Comparison of ENCODE assay signal across 1 cellular context in genomic region chr9:96619491-96620154, GRCh38.
TF ChIP-seq lines count a peak whose summit lies in the region.

TSS of gene CDC14B (minus strand) at chr9:96619843. CDS start at chr9:96619378, 465 bp downstream.

TF ChIP-seq in K562, 482 proteins besides CTCF, POLR2A, EP300 and RAD21 (continued from another document and continues in another):
- peak in 1 of 2 experiments; percentile 68; a peak in 1 of 4 replicates for TF ChIP-seq ZNF639 (CRISPR knock-in tag; conservative IDR thresholded peaks at IDR 0.05 in 1 of 2, IDR thresholded peaks at IDR 0.05 in 1 of 2)
- peak; percentile 90 for TF ChIP-seq ATF7 (IDR thresholded peaks at IDR 0.05)
- peak in 1 of 2 experiments; percentile 15; a peak in 1 of 4 replicates for TF ChIP-seq RCOR1 (IDR thresholded peaks at IDR 0.05; ENCODE audit: borderline replicate concordance in 1 of 2, low read depth in 2 of 2, low read length in 2 of 2)
- peak; percentile 77; the same call in 1 of the 2 replicates for TF ChIP-seq TARDBP (IDR thresholded peaks at IDR 0.05)
- TF ChIP-seq GATA2 (CRISPR knock-in tag; IDR thresholded peaks at IDR 0.05) = no peak
- TF ChIP-seq PML (IDR thresholded peaks at IDR 0.05; ENCODE audit: low read length) = no peak
- TF ChIP-seq ZBTB33 (CRISPR knock-in tag; IDR thresholded peaks at IDR 0.05) = peak; percentile 56; the same call in 1 of the 2 replicates
- no peak for TF ChIP-seq ZNF695 (CRISPR knock-in tag; IDR thresholded peaks at IDR 0.05)
- TF ChIP-seq MAZ (CRISPR knock-in tag; conservative IDR thresholded peaks at IDR 0.05 in 1 of 2, IDR thresholded peaks at IDR 0.05 in 1 of 2) = 0 out of 4 replicates have a peak, but pooled peaks of 1 of the 2 experiments have one; percentile 25
- TF ChIP-seq ZNF431 (CRISPR knock-in tag; IDR thresholded peaks at IDR 0.05) = no peak
- TF ChIP-seq IRF9 (tag; IDR thresholded peaks at IDR 0.05) = no peak
- TF ChIP-seq ATF1 (CRISPR knock-in tag; IDR thresholded peaks at IDR 0.05) = peak; percentile 77
- TF ChIP-seq ATF1 (tag; IDR thresholded peaks at IDR 0.05) = peak; percentile 99
- peak; percentile 46 for TF ChIP-seq ZFX (CRISPR knock-in tag; IDR thresholded peaks at IDR 0.05)
- TF ChIP-seq ZBTB12 (CRISPR knock-in tag; IDR thresholded peaks at IDR 0.05) = peak; percentile 92
- peak; percentile 83 for TF ChIP-seq ATF3 (IDR thresholded peaks at IDR 0.05)
- no peak; the same call in 1 of the 2 replicates for TF ChIP-seq ATF3 (CRISPR knock-in tag; conservative IDR thresholded peaks at IDR 0.05)
- no peak for TF ChIP-seq FIP1L1 (IDR thresholded peaks at IDR 0.05; ENCODE audit: low read depth, low read length, poor library complexity, severe bottlenecking)
- no peak for TF ChIP-seq ZNF717 (CRISPR knock-in tag; IDR thresholded peaks at IDR 0.05)
- peak; percentile 65 for TF ChIP-seq CCNT2 (IDR thresholded peaks at IDR 0.05; ENCODE audit: borderline replicate concordance, extremely low read depth, insufficient read length, low read depth, low read length)
- TF ChIP-seq RBBP5 (IDR thresholded peaks at IDR 0.05; ENCODE audit: borderline replicate concordance, insufficient read depth, low read length, poor library complexity, severe bottlenecking) = peak; percentile 68
- TF ChIP-seq ZNF354B (CRISPR knock-in tag; IDR thresholded peaks at IDR 0.05) = no peak
- TF ChIP-seq FOS (IDR thresholded peaks at IDR 0.05; ENCODE audit: extremely low read depth, insufficient read length) = peak; percentile 63
- peak; percentile 95 for TF ChIP-seq CREM (IDR thresholded peaks at IDR 0.05; ENCODE audit: low read depth)
- no peak for TF ChIP-seq ZNF239 (CRISPR knock-in tag; IDR thresholded peaks at IDR 0.05)
- no peak for TF ChIP-seq ZNF766 (CRISPR knock-in tag; conservative IDR thresholded peaks at IDR 0.05)
- peak; percentile 63 for TF ChIP-seq SMAD4 (CRISPR knock-in tag; conservative IDR thresholded peaks at IDR 0.05)
- TF ChIP-seq NONO (IDR thresholded peaks at IDR 0.05; ENCODE audit: low read depth in 2 of 2, low read length in 1 of 2) = peak in 1 of 2 experiments; percentile 85; a peak in 2 of 4 replicates
- TF ChIP-seq SIN3B (IDR thresholded peaks at IDR 0.05; ENCODE audit: low read depth) = peak; percentile 70
- TF ChIP-seq ZNF175 (CRISPR knock-in tag; IDR thresholded peaks at IDR 0.05; ENCODE audit: low read depth) = no peak
- peak; percentile 71; the same call in 1 of the 2 replicates for TF ChIP-seq VEZF1 (CRISPR knock-in tag; IDR thresholded peaks at IDR 0.05)
- TF ChIP-seq ZNF76 (CRISPR knock-in tag; IDR thresholded peaks at IDR 0.05; ENCODE audit: borderline replicate concordance) = no peak
- peak; percentile 84 for TF ChIP-seq CXXC5 (CRISPR knock-in tag; IDR thresholded peaks at IDR 0.05)
- TF ChIP-seq PTBP1 (IDR thresholded peaks at IDR 0.05; ENCODE audit: low read depth, low read length) = no peak
- no peak for TF ChIP-seq YBX1 (IDR thresholded peaks at IDR 0.05)
- no peak for TF ChIP-seq FOXK1 (CRISPR knock-in tag; IDR thresholded peaks at IDR 0.05; ENCODE audit: borderline replicate concordance)
- peak; percentile 66; the same call in 1 of the 2 replicates for TF ChIP-seq RB1 (IDR thresholded peaks at IDR 0.05; ENCODE audit: low read depth)
- no peak for TF ChIP-seq ZNF134 (CRISPR knock-in tag; conservative IDR thresholded peaks at IDR 0.05)
- no peak for TF ChIP-seq ZNF444 (CRISPR knock-in tag; IDR thresholded peaks at IDR 0.05)
- TF ChIP-seq SMARCB1 (IDR thresholded peaks at IDR 0.05; ENCODE audit: insufficient read length, low read depth) = no peak
- TF ChIP-seq GTF2A2 (tag; IDR thresholded peaks at IDR 0.05) = no peak
- TF ChIP-seq MBD2 (IDR thresholded peaks at IDR 0.05; ENCODE audit: borderline replicate concordance, low read depth) = peak; percentile 21; the same call in 1 of the 2 replicates
- TF ChIP-seq TBL1XR1 (IDR thresholded peaks at IDR 0.05; ENCODE audit: low read length in 2 of 2) = peak in 1 of 2 experiments; percentile 36; a peak in 1 of 4 replicates
- no peak for TF ChIP-seq SMAD3 (CRISPR knock-in tag; conservative IDR thresholded peaks at IDR 0.05)
- TF ChIP-seq NUFIP1 (IDR thresholded peaks at IDR 0.05; ENCODE audit: partially characterized antibody) = no peak
- no peak for TF ChIP-seq ILK (tag; IDR thresholded peaks at IDR 0.05; ENCODE audit: borderline replicate concordance, low read depth)
- TF ChIP-seq UBTF (IDR thresholded peaks at IDR 0.05; ENCODE audit: borderline replicate concordance in 1 of 2, low read depth in 2 of 2, low read length in 2 of 2) = peak; percentile 89 to 95; a peak in 3 of 4 replicates
- TF ChIP-seq POLR2G (IDR thresholded peaks at IDR 0.05; ENCODE audit: low read depth, low read length) = peak; percentile 56; the same call in 1 of the 2 replicates
- peak; percentile 28; the same call in 1 of the 2 replicates for TF ChIP-seq JUND (IDR thresholded peaks at IDR 0.05; ENCODE audit: borderline replicate concordance, low read depth, low read length)
- no peak for TF ChIP-seq JUND (tag; IDR thresholded peaks at IDR 0.05; ENCODE audit: borderline replicate concordance, low read depth, low read length)
- TF ChIP-seq RBFOX2 (IDR thresholded peaks at IDR 0.05; ENCODE audit: low read depth, low read length) = peak; percentile 48; the same call in 1 of the 2 replicates
- TF ChIP-seq ZFP36 (IDR thresholded peaks at IDR 0.05; ENCODE audit: low read depth, low read length, partially characterized antibody) = no peak
- TF ChIP-seq GTF2B (IDR thresholded peaks at IDR 0.05; ENCODE audit: extremely low read depth, insufficient read length) = no peak
- peak; percentile 31 for TF ChIP-seq PKNOX1 (IDR thresholded peaks at IDR 0.05)
- TF ChIP-seq GTF2E2 (tag; IDR thresholded peaks at IDR 0.05) = no peak
- TF ChIP-seq NR2C2 (CRISPR knock-in tag; IDR thresholded peaks at IDR 0.05) = no peak
- 0 out of 2 replicates have a peak, but pooled peaks have one; percentile 15 for TF ChIP-seq NR2C2 (tag; IDR thresholded peaks at IDR 0.05)
- TF ChIP-seq DDX20 (tag; IDR thresholded peaks at IDR 0.05; ENCODE audit: low read depth) = no peak
- TF ChIP-seq CTCFL (IDR thresholded peaks at IDR 0.05; ENCODE audit: borderline replicate concordance, insufficient read depth, low read depth, low read length, poor library complexity, severe bottlenecking) = peak; percentile 61
